Comparison of ENCODE assay signal across 21 cellular contexts in genomic region chr12:60180298-60180697, GRCh38.
A peak's percentile ranks its signal among the peaks of the same experiment; 100 is the strongest.
DNase-seq lines count a peak whose midpoint lies in the region; ATAC-seq, FAIRE-seq and TF ChIP-seq lines count a peak whose summit lies in the region.
"Had no signal": no experiment of that assay in that cellular context is flagged by ENCODE, and none has a peak within 500 bp of the region (broad histone marks: within the 10 kb centered on the region; RNA-seq: fewer than 3 reads in every experiment).

No MANE protein-coding gene starts in this region.

- CTCF ChIA-PET in K562 (lab: Yijun Ruan, JAX; ENCODE audit: low intra/inter-chr PET ratio): no interaction called here

- no peaks in the 10 kb centered on the region for H4K20me1 ChIP-seq in K562 (replicated peaks; ENCODE audit: control insufficient read depth, insufficient read depth, low read length)

- H3K79me2 ChIP-seq in K562 (ENCODE audit: control insufficient read depth, insufficient read depth, low read length): no peaks in the 10 kb centered on the region

- no peak overlapping the region for H3K27ac Mint-ChIP-seq in stimulated activated memory B cell treated with anti-CD40 and anti-IgM and Interleukin-4, amounts not matched to agents 10 μg/mL and 1 μg/mL and 100 μg/mL, for 72 hours
- H3K27ac Mint-ChIP-seq: CD4-positive, alpha-beta memory T cell had no signal

- H3K9ac ChIP-seq in K562 (ENCODE audit: insufficient read depth in 1 of 2, low read depth in 2 of 2, low read length in 2 of 2): no peak overlapping the region
- H3K9ac ChIP-seq: GM23248 had no signal

- no peak for TF ChIP-seq EP300 in K562 (IDR thresholded peaks at IDR 0.05; ENCODE audit: low read length)

- no peak for ATAC-seq in K562
- peak; percentile 24 for ATAC-seq in stimulated activated memory B cell treated with anti-CD40 and anti-IgM and Interleukin-4, amounts not matched to agents 10 μg/mL and 1 μg/mL and 100 μg/mL, for 72 hours
- ATAC-seq: A549 had no signal

- no peak overlapping the region for H3K4me3 ChIP-seq in K562
- H3K4me3 ChIP-seq: A549, GM23248 had no signal

- no peak for TF ChIP-seq RAD21 in K562 (CRISPR knock-in tag; conservative IDR thresholded peaks at IDR 0.05 in 1 of 2, IDR thresholded peaks at IDR 0.05 in 1 of 2)

- POLR2A ChIA-PET in K562 (lab: Yijun Ruan, JAX): interaction anchor here (0.7 kb wide), 1 partner anchor 12 kb away, joined by 3 read pairs; no protein-coding TSS in a partner anchor

- H3K36me3 ChIP-seq in K562 (ENCODE audit: control insufficient read depth, insufficient read depth, low read length): no peaks in the 10 kb centered on the region

- in situ Hi-C loops in K562 (cut with MboI): no loop called here

- no peak for TF ChIP-seq CTCF in K562 (IDR thresholded peaks at IDR 0.05 in 2 of 3, conservative IDR thresholded peaks at IDR 0.05 in 1 of 3; ENCODE audit: insufficient read depth in 2 of 3, low read depth in 1 of 3, low read length in 3 of 3)

- peak overlapping the region; percentile 44; the same call in 1 of the 2 replicates for H2AFZ ChIP-seq in K562 (ENCODE audit: low read depth, low read length)

- no peaks in the 10 kb centered on the region for H3K9me3 ChIP-seq in K562 (replicated peaks; ENCODE audit: control insufficient read depth, insufficient read depth, low read depth, low read length)
- H3K9me3 ChIP-seq: A549 had no signal

- H3K27me3 ChIP-seq in K562 (ENCODE audit: control insufficient read depth in 2 of 2, insufficient read depth in 2 of 2, low read length in 2 of 2): no peaks in the 10 kb centered on the region

- H3K27ac ChIP-seq in K562 (ENCODE audit: extremely low read depth, low read depth, low read length): no peak overlapping the region
- H3K27ac ChIP-seq: A549, GM23248 had no signal

- intact Hi-C loops in K562 (cut with micrococcal nuclease): no loop called here

- no peak for TF ChIP-seq POLR2A in K562 (conservative IDR thresholded peaks at IDR 0.05)

- peaks cover 4% of the 10 kb centered on the region for H3K9me3 Mint-ChIP-seq in stimulated activated memory B cell treated with anti-CD40 and anti-IgM and Interleukin-4, amounts not matched to agents 10 μg/mL and 1 μg/mL and 100 μg/mL, for 72 hours

- DNase-seq in LHCN-M2 (ENCODE audit: low read depth) (peak; percentile 15), K562 (ENCODE audit: extremely low read depth in 1 of 4, low spot score in 3 of 4) (no peak), NCI-H2196 (lab: John Stamatoyannopoulos, UW; ENCODE audit: unreplicated experiment) (no peak), NCI-H1105 treated with DMSO at 0.1 percent for 48 hours (lab: John Stamatoyannopoulos, UW) (no peak), RKO (ENCODE audit: low spot score) (no peak)
- DNase-seq: 8988T; ACHN; C1 segment of cervical spinal cord; Calu3; CD4-positive, alpha-beta memory T cell; COR-L47; DMS53; DMS79 treated with DMSO at 0.1 percent for 48 hours; GM23248; H7; HCEC 1CT had no signal

- H3K4me2 ChIP-seq in K562 (ENCODE audit: insufficient read depth, low read length): no peak overlapping the region
- H3K4me2 ChIP-seq: A549 had no signal

- no TSS peak for BruUV-seq in K562 (replicated peaks; lab: Mats Ljungman, UMichigan)

- H3K9me1 ChIP-seq in K562 (ENCODE audit: control insufficient read depth, insufficient read depth, low read length): no peaks in the 10 kb centered on the region

- H3K4me3 Mint-ChIP-seq in stimulated activated memory B cell treated with anti-CD40 and anti-IgM and Interleukin-4, amounts not matched to agents 10 μg/mL and 1 μg/mL and 100 μg/mL, for 72 hours: no peak overlapping the region
- H3K4me3 Mint-ChIP-seq: CD4-positive, alpha-beta memory T cell had no signal

- no peaks in the 10 kb centered on the region for H3K36me3 Mint-ChIP-seq in stimulated activated memory B cell treated with anti-CD40 and anti-IgM and Interleukin-4, amounts not matched to agents 10 μg/mL and 1 μg/mL and 100 μg/mL, for 72 hours
- H3K36me3 Mint-ChIP-seq: CD4-positive, alpha-beta memory T cell had no signal

- H3K27me3 Mint-ChIP-seq in stimulated activated memory B cell treated with anti-CD40 and anti-IgM and Interleukin-4, amounts not matched to agents 10 μg/mL and 1 μg/mL and 100 μg/mL, for 72 hours: no peaks in the 10 kb centered on the region
- H3K27me3 Mint-ChIP-seq: CD4-positive, alpha-beta memory T cell had no signal

- no peaks in the 10 kb centered on the region for H3K4me1 ChIP-seq in K562 (replicated peaks in 1 of 2; ENCODE audit: control insufficient read depth in 2 of 2, insufficient read depth in 2 of 2, low read length in 2 of 2)
- H3K4me1 ChIP-seq: A549 had no signal

- WGBS in K562 (ENCODE audit: insufficient coverage, low coverage, missing lambda C conversion rate): 38% methylated on average over 2 of the region's 2 CpGs

- no peaks in the 10 kb centered on the region for H3K4me1 Mint-ChIP-seq in stimulated activated memory B cell treated with anti-CD40 and anti-IgM and Interleukin-4, amounts not matched to agents 10 μg/mL and 1 μg/mL and 100 μg/mL, for 72 hours
- H3K4me1 Mint-ChIP-seq: CD4-positive, alpha-beta memory T cell had no signal

- FAIRE-seq in K562 (lab: Jason Lieb, UNC): no peak
- FAIRE-seq: A549, G401.6, GM12892, H1 had no signal

TF ChIP-seq in K562, 482 proteins besides CTCF, POLR2A, EP300 and RAD21:
- 0 out of 2 replicates have a peak, but pooled peaks have one; percentile 21 for TF ChIP-seq ZNF316 (IDR thresholded peaks at IDR 0.05)
- TF ChIP-seq USF2 (CRISPR knock-in tag; IDR thresholded peaks at IDR 0.05): no peak
- TF ChIP-seq SRSF7 (optimal IDR thresholded peaks at IDR 0.05; ENCODE audit: low read depth, low read length): no peak
TF ChIP-seq in K562: peak in this region for 1.
